Comparison of ENCODE assay signal across 22 cellular contexts in the genomic region with DNA sequence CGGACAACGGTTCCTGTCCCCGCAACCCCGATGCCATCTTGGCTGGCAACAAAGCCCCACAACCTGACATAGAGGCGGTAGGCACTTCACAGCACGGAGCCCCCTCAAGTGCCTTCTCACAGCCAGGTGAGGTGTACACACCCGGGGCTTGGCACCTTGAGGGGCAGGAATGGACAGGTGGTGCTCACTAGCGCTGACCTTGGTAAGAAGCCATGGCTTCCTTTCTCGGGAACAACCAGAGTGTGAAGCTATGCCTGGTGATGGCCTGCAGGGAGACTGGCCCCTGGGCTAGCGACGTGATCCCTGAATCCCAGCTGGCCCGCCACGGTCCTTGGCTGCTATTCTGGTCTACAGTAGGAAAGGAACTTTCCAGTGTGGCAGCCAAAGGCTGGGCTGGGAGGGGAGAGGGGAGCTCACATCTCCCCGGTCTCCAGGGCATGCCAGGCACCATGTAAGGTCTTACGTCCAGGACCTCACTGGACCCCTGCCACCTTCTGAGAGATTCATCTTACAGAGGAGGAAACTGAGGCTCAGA.
"Had no signal": no experiment of that assay in that cellular context is flagged by ENCODE, and none has a peak within 500 bp of the region (broad histone marks: within the 10 kb centered on the region; RNA-seq: fewer than 3 reads in every experiment).

No MANE protein-coding gene starts in this region.

- H3K27me3 ChIP-seq: left lung, neural progenitor cell, pancreas, suprapubic skin, thyroid gland had no signal

- H3K4me2 ChIP-seq: neural progenitor cell had no signal

- H2AFZ ChIP-seq: neural progenitor cell had no signal

- H3K4me3 ChIP-seq: coronary artery, left lung, lung, neural progenitor cell, pancreas, suprapubic skin, thyroid gland had no signal

- H3K4me3 Mint-ChIP-seq: natural killer cell treated with Interleukin-12 subunit alpha and Interleukin-12 subunit beta and Interleukin-15 and Interleukin-18, amount 100 ng/mL, for 72 hours; neural progenitor cell; type B pancreatic cell had no signal

- H3K36me3 Mint-ChIP-seq: natural killer cell treated with Interleukin-12 subunit alpha and Interleukin-12 subunit beta and Interleukin-15 and Interleukin-18, amount 100 ng/mL, for 72 hours had no signal

- H3K9me3 ChIP-seq: left lung, pancreas, suprapubic skin, thyroid gland had no signal

- ATAC-seq: left lung; natural killer cell treated with Interleukin-12 subunit alpha and Interleukin-12 subunit beta and Interleukin-15 and Interleukin-18, amount 100 ng/mL, for 72 hours; sciatic nerve had no signal

- H3K27ac ChIP-seq: left lung, neural progenitor cell, pancreas, suprapubic skin, thyroid gland had no signal

- H3K27me3 Mint-ChIP-seq: natural killer cell treated with Interleukin-12 subunit alpha and Interleukin-12 subunit beta and Interleukin-15 and Interleukin-18, amount 100 ng/mL, for 72 hours; progenitor cell of endocrine pancreas; type B pancreatic cell had no signal

- H3K36me3 ChIP-seq: neural progenitor cell had no signal

- H3K4me1 Mint-ChIP-seq: neural progenitor cell had no signal

- H3K4me1 ChIP-seq: left lung, neural progenitor cell, pancreas, suprapubic skin, thyroid gland had no signal

- H3K9me3 Mint-ChIP-seq: natural killer cell treated with Interleukin-12 subunit alpha and Interleukin-12 subunit beta and Interleukin-15 and Interleukin-18, amount 100 ng/mL, for 72 hours; neural progenitor cell; type B pancreatic cell had no signal

- DNase-seq: effector CD4-positive, alpha-beta T cell; foreskin melanocyte; head of caudate nucleus; islet precursor cell; mesenchymal stem cell; midbrain; occipital lobe; small intestine; stimulated activated CD4-positive, alpha-beta T cell treated with anti-CD3 and anti-CD28 coated beads, Interleukin-12 subunit alpha, Interleukin-12 subunit beta, amount 100 ng/mL, for 4 hours; stimulated activated naive CD4-positive, alpha-beta T cell treated with Interleukin-2 at 50 U/mL for 16 hours; thyroid gland had no signal

- H3K9ac ChIP-seq: neural progenitor cell had no signal

- FAIRE-seq: pancreas, small intestine, urothelium cell line had no signal

- H3K27ac Mint-ChIP-seq: natural killer cell treated with Interleukin-12 subunit alpha and Interleukin-12 subunit beta and Interleukin-15 and Interleukin-18, amount 100 ng/mL, for 72 hours; progenitor cell of endocrine pancreas; type B pancreatic cell had no signal
